In the genomic region with DNA sequence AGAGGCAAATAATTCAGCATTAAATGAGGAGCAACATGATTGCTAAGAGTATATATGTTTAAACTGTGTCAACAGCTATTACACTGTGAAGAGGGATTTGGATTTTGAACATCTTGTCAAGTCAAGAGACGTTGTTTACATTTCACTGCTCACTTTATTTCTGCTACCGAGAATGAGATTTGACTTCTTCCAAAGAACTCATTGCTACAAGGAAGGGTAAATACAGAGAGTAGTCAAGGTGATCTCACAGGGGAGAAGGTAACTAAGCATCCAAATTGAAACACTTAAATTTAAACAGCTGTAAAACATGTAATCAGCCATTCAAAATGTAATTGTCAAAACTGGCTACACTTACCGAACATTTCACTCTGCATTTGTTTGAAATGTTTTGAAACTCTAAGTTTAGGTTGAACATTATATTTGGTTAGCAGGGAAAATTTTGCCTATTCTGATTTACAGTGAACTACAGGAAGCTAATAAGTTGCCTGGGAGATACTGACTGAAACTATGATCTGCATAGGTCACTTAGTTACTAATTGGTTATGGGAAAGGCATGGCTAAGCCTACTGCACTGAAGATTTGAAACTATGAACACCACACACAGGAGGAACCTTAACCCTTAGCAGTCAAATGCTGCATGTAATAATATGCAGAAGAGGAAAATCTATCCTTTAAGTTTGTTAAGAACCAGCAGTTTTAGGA, we compare ENCODE assay signal across 10 cellular contexts. TPM values are rescaled to one million over a fixed set of nuclear protein-coding genes. Genes with fewer than 3 reads are reported as not detected.
DNase-seq lines count a peak whose midpoint lies in the region; ATAC-seq and TF ChIP-seq lines count a peak whose summit lies in the region.
"Had no signal": no experiment of that assay in that cellular context is flagged by ENCODE, and none has a peak within 500 bp of the region (broad histone marks: within the 10 kb centered on the region; RNA-seq: fewer than 3 reads in every experiment).

No MANE protein-coding gene starts in this region.

- intact Hi-C loops in mucosa of descending colon (cut with DNase I, micrococcal nuclease) (no loop called here), transverse colon (cut with DNase I; ENCODE audit: low total_unique reads) (no loop called here)

- H3F3A ChIP-seq in GM23338 (replicated peaks; ENCODE audit: low read depth), result no peaks in the 10 kb centered on the region

- H2AFZ ChIP-seq in GM23338, result peak overlapping the region; percentile 75; the same call in 1 of the 2 replicates

- H3K79me2 ChIP-seq in GM23338 (replicated peaks; ENCODE audit: insufficient read depth), result no peaks in the 10 kb centered on the region

- H3K9me3 ChIP-seq in mucosa of descending colon (no peaks in the 10 kb centered on the region), transverse colon (no peaks in the 10 kb centered on the region)
- H3K9me3 ChIP-seq: colonic mucosa had no signal

- WGBS in transverse colon (ENCODE audit: low coverage in 1 of 2), 2 donors, result 47 to 65% methylated on average over 3 of the region's 3 CpGs

- H3K27ac ChIP-seq in GM23338 (ENCODE audit: low read depth), result no peak overlapping the region
- peak overlapping the region; percentile 7 for H3K27ac ChIP-seq in epithelial cell of prostate
- no peak overlapping the region for H3K27ac ChIP-seq in transverse colon
- H3K27ac ChIP-seq: colonic mucosa had no signal

- no peaks in the 10 kb centered on the region for H3K27me3 ChIP-seq in GM23338 (ENCODE audit: insufficient read depth)
- no peaks in the 10 kb centered on the region for H3K27me3 ChIP-seq in transverse colon
- H3K27me3 ChIP-seq: colonic mucosa had no signal

- ATAC-seq in GM19372 (IDR thresholded peaks at IDR 0.05; ENCODE audit: low read depth, unreplicated experiment) (peak; percentile 76), GM23338 (no peak), HG03342 (IDR thresholded peaks at IDR 0.05; ENCODE audit: unreplicated experiment) (peak; percentile 70), mucosa of descending colon (no peak)

- in situ Hi-C loops in transverse colon (cut with MboI; ENCODE audit: low pct_ligation_motif_present in 1 of 4, low pct_unique_long_range_greater_than_20kb in 1 of 4, low sequenced_read_pairs in 3 of 4), result no loop called here

- DNase-seq in GM23338 (ENCODE audit: low spot score), result no peak
- DNase-seq in epithelial cell of prostate (ENCODE audit: low read depth, low spot score), result no peak
- DNase-seq in mucosa of descending colon, result no peak
- no peak for DNase-seq in transverse colon
- no peak for DNase-seq in erythroblast (lab: John Stamatoyannopoulos, UW)
- DNase-seq: colonic mucosa, NCI-H526, retina had no signal

- no peaks in the 10 kb centered on the region for H3K9me3 Mint-ChIP-seq in GM23338

- TF ChIP-seq CTCF in GM23338 (conservative IDR thresholded peaks at IDR 0.05; ENCODE audit: low read depth in 2 of 2) (no peak), mucosa of descending colon (IDR thresholded peaks at IDR 0.05) (no peak), transverse colon (IDR thresholded peaks at IDR 0.05) (no peak)

- TF ChIP-seq POLR2A in transverse colon (IDR thresholded peaks at IDR 0.05) (no peak), erythroblast (IDR thresholded peaks at IDR 0.05; ENCODE audit: low read length) (no peak)

- H3K4me3 ChIP-seq in GM23338 (no peak overlapping the region), mucosa of descending colon (no peak overlapping the region), transverse colon (no peak overlapping the region)
- H3K4me3 ChIP-seq: colonic mucosa had no signal

- H3K4me1 Mint-ChIP-seq in GM23338, result no peaks in the 10 kb centered on the region; the same call in 2 of the 3 replicates

- H3K36me3 Mint-ChIP-seq in GM23338 (ENCODE audit: low read depth), result no peaks in the 10 kb centered on the region

- H4K20me1 ChIP-seq in GM23338 (replicated peaks; ENCODE audit: insufficient read depth), result no peaks in the 10 kb centered on the region

- H3K4me1 ChIP-seq in GM23338 (ENCODE audit: insufficient read depth), result no peaks in the 10 kb centered on the region
- H3K4me1 ChIP-seq in mucosa of descending colon (ENCODE audit: low read depth), result no peaks in the 10 kb centered on the region
- H3K4me1 ChIP-seq in transverse colon, result no peaks in the 10 kb centered on the region
- H3K4me1 ChIP-seq: colonic mucosa had no signal

- no peak overlapping the region for H3K4me2 ChIP-seq in GM23338

- TF ChIP-seq EP300 in transverse colon (IDR thresholded peaks at IDR 0.05; ENCODE audit: low read depth), result no peak

- no peak overlapping the region for H3K4me3 Mint-ChIP-seq in GM23338

- peaks cover 2% of the 10 kb centered on the region for H3K9me2 ChIP-seq in GM23338 (ENCODE audit: insufficient read depth)

- no peaks in the 10 kb centered on the region for H3K36me3 ChIP-seq in GM23338 (ENCODE audit: insufficient read depth)
- H3K36me3 ChIP-seq in mucosa of descending colon (ENCODE audit: low read depth), result no peaks in the 10 kb centered on the region
- no peaks in the 10 kb centered on the region for H3K36me3 ChIP-seq in transverse colon
- H3K36me3 ChIP-seq: colonic mucosa had no signal

- H3K27ac Mint-ChIP-seq in GM23338, result no peak overlapping the region

- no peaks in the 10 kb centered on the region for H3K27me3 Mint-ChIP-seq in GM23338 (ENCODE audit: insufficient read depth, low read depth, poor library complexity)

TF ChIP-seq in GM23338, 12 proteins besides CTCF, POLR2A, EP300 and RAD21 (continues in another document):
- no peak for TF ChIP-seq EZH2 (IDR thresholded peaks at IDR 0.05; ENCODE audit: low read depth, unreplicated experiment)
- TF ChIP-seq JUNB (IDR thresholded peaks at IDR 0.05; ENCODE audit: unreplicated experiment), result no peak
- TF ChIP-seq, protein P1, sequence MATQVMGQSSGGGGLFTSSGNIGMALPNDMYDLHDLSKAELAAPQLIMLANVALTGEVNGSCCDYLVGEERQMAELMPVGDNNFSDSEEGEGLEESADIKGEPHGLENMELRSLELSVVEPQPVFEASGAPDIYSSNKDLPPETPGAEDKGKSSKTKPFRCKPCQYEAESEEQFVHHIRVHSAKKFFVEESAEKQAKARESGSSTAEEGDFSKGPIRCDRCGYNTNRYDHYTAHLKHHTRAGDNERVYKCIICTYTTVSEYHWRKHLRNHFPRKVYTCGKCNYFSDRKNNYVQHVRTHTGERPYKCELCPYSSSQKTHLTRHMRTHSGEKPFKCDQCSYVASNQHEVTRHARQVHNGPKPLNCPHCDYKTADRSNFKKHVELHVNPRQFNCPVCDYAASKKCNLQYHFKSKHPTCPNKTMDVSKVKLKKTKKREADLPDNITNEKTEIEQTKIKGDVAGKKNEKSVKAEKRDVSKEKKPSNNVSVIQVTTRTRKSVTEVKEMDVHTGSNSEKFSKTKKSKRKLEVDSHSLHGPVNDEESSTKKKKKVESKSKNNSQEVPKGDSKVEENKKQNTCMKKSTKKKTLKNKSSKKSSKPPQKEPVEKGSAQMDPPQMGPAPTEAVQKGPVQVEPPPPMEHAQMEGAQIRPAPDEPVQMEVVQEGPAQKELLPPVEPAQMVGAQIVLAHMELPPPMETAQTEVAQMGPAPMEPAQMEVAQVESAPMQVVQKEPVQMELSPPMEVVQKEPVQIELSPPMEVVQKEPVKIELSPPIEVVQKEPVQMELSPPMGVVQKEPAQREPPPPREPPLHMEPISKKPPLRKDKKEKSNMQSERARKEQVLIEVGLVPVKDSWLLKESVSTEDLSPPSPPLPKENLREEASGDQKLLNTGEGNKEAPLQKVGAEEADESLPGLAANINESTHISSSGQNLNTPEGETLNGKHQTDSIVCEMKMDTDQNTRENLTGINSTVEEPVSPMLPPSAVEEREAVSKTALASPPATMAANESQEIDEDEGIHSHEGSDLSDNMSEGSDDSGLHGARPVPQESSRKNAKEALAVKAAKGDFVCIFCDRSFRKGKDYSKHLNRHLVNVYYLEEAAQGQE (IDR thresholded peaks at IDR 0.05; ENCODE audit: unreplicated experiment), result no peak
- no peak for TF ChIP-seq ZNF331 (CRISPR knock-in tag; IDR thresholded peaks at IDR 0.05; ENCODE audit: low read depth)
- TF ChIP-seq NANOG (IDR thresholded peaks at IDR 0.05; ENCODE audit: borderline replicate concordance), result no peak
- TF ChIP-seq ZNF114 (CRISPR knock-in tag; IDR thresholded peaks at IDR 0.05), result no peak
- TF ChIP-seq EZH2phosphoT487 (IDR thresholded peaks at IDR 0.05; ENCODE audit: unreplicated experiment), result no peak
- TF ChIP-seq, protein P2, sequence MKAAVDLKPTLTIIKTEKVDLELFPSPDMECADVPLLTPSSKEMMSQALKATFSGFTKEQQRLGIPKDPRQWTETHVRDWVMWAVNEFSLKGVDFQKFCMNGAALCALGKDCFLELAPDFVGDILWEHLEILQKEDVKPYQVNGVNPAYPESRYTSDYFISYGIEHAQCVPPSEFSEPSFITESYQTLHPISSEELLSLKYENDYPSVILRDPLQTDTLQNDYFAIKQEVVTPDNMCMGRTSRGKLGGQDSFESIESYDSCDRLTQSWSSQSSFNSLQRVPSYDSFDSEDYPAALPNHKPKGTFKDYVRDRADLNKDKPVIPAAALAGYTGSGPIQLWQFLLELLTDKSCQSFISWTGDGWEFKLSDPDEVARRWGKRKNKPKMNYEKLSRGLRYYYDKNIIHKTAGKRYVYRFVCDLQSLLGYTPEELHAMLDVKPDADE (IDR thresholded peaks at IDR 0.05), result no peak
- TF ChIP-seq STAT1 (IDR thresholded peaks at IDR 0.05; ENCODE audit: unreplicated experiment), result no peak
- TF ChIP-seq CREB1 (CRISPR knock-in tag; IDR thresholded peaks at IDR 0.05; ENCODE audit: low read depth), result no peak
- TF ChIP-seq POLR2AphosphoS5 (IDR thresholded peaks at IDR 0.05; ENCODE audit: low read depth), result no peak

RNA-seq across cellular contexts. Expression of a gene that starts 33.3 kb away (rescaled TPM):
- 17.1 and 38.1 TPM in 2 replicates for total RNA-seq in GM23338 (2014; rRNA removed; shearing (Covaris generic))
- polyA plus RNA-seq in GM23338 (2016; fragmentation: Nextera tagmentation; extraction: Ambion mirVana), result 16.8 and 20.8 TPM in 2 replicates
- total RNA-seq in mucosa of descending colon, result 10 to 100 TPM; 33.4 to 82.8 (median 81.0) TPM
- 100 to 1,000 TPM in 1 of 4 donors, 10 to 100 TPM in 3; 17.2 to 230 (median 52.7) TPM for total RNA-seq in transverse colon

Comparison
In these comparisons a context has a peak if more than half of its experiments do, and no peak if none do; other contexts are left out.
1. ATAC-seq: peak in GM19372 (single experiment) and HG03342 (single experiment); none in GM23338 (single experiment) and mucosa of descending colon (single experiment).